Comparison of ENCODE assay signal across 14 cellular contexts in genomic region chr3:22118542-22118941, GRCh38.
"Had no signal": no experiment of that assay in that cellular context is flagged by ENCODE, and none has a peak within 500 bp of the region (broad histone marks: within the 10 kb centered on the region; RNA-seq: fewer than 3 reads in every experiment).

No MANE protein-coding gene starts in this region.

- FAIRE-seq: K562 had no signal

- DNase-seq: MM.1S, NCI-H1436, NCI-H187, NCI-H2081 treated with DMSO at 0.1 percent for 48 hours, NCI-H524 treated with DMSO at 0.1 percent for 48 hours, NCI-H774, PC-3, SHP77, SK-N-SH, T-cell had no signal

- H3K9ac ChIP-seq: KMS-11, SK-N-SH had no signal

- ATAC-seq: K562, Panc1, PC-3, T-cell had no signal

- H3K4me3 ChIP-seq: K562 had no signal

- H3K27ac ChIP-seq: KMS-11, RWPE1 had no signal

- H3K9me3 ChIP-seq: SK-N-SH had no signal

- H3K4me2 ChIP-seq: KMS-11, SK-N-SH had no signal
